In genomic region chr2:173965372-173966025, GRCh38 we compare ENCODE assay signal across 1 cellular context.
A peak's percentile ranks its signal among the peaks of the same experiment; 100 is the strongest.
TF ChIP-seq lines count a peak whose summit lies in the region.

Gene SP3, minus strand, starts transcription at chr2:173965373. Its CDS starts 202 bp downstream, at chr2:173965171.

TF ChIP-seq in HepG2, 621 proteins besides CTCF, POLR2A, EP300 and RAD21 (continued from another document and continues in another):
- peak; percentile 92 for TF ChIP-seq GABPA (IDR thresholded peaks at IDR 0.05; ENCODE audit: low read depth, low read length)
- TF ChIP-seq GABPA (CRISPR knock-in tag; IDR thresholded peaks at IDR 0.05; ENCODE audit: low read depth): peak; percentile 95
- no peak for TF ChIP-seq ELK4 (CRISPR knock-in tag; IDR thresholded peaks at IDR 0.05; ENCODE audit: borderline replicate concordance)
- TF ChIP-seq NFRKB (IDR thresholded peaks at IDR 0.05): no peak
- TF ChIP-seq IRF2 (CRISPR knock-in tag; IDR thresholded peaks at IDR 0.05): peak; percentile 17
- TF ChIP-seq HOXD1 (CRISPR knock-in tag; IDR thresholded peaks at IDR 0.05): peak; percentile 76
- TF ChIP-seq PPARG (CRISPR knock-in tag; conservative IDR thresholded peaks at IDR 0.05): no peak
- TF ChIP-seq ZBED4 (CRISPR knock-in tag; IDR thresholded peaks at IDR 0.05; ENCODE audit: borderline replicate concordance): no peak; the same call in 1 of the 2 replicates
- no peak for TF ChIP-seq U2AF2 (IDR thresholded peaks at IDR 0.05; ENCODE audit: low read depth, low read length)
- peak; percentile 79; the same call in 1 of the 2 replicates for TF ChIP-seq ZNF678 (CRISPR knock-in tag; IDR thresholded peaks at IDR 0.05)
- no peak for TF ChIP-seq PLSCR1 (CRISPR knock-in tag; IDR thresholded peaks at IDR 0.05; ENCODE audit: borderline replicate concordance)
- TF ChIP-seq IRF1 (CRISPR knock-in tag; IDR thresholded peaks at IDR 0.05; ENCODE audit: low read depth): no peak
- TF ChIP-seq ZNF264 (CRISPR knock-in tag; IDR thresholded peaks at IDR 0.05): peak; percentile 77
- peak; percentile 94; the same call in 1 of the 2 replicates for TF ChIP-seq ZNF160 (CRISPR knock-in tag; IDR thresholded peaks at IDR 0.05)
- peak; percentile 44; the same call in 1 of the 2 replicates for TF ChIP-seq SAFB2 (CRISPR knock-in tag; IDR thresholded peaks at IDR 0.05; ENCODE audit: borderline replicate concordance, low read depth)
- TF ChIP-seq SNAPC2 (CRISPR knock-in tag; IDR thresholded peaks at IDR 0.05): no peak
- TF ChIP-seq JUND (CRISPR knock-in tag; IDR thresholded peaks at IDR 0.05): no peak
- peak; percentile 71 for TF ChIP-seq ZNF800 (CRISPR knock-in tag; IDR thresholded peaks at IDR 0.05)
- TF ChIP-seq NRL (CRISPR knock-in tag; IDR thresholded peaks at IDR 0.05; ENCODE audit: borderline replicate concordance): peak; percentile 92
- no peak; the same call in 1 of the 2 replicates for TF ChIP-seq KLF9 (CRISPR knock-in tag; IDR thresholded peaks at IDR 0.05; ENCODE audit: low read depth)
- TF ChIP-seq ZNF781 (CRISPR knock-in tag; IDR thresholded peaks at IDR 0.05; ENCODE audit: borderline replicate concordance, not compliant biosample characterization): peak; percentile 78
- no peak for TF ChIP-seq RNF219 (CRISPR knock-in tag; IDR thresholded peaks at IDR 0.05)
- TF ChIP-seq RFXANK (CRISPR knock-in tag; IDR thresholded peaks at IDR 0.05): no peak
- TF ChIP-seq EHMT2 (IDR thresholded peaks at IDR 0.05; ENCODE audit: borderline replicate concordance, low read depth, low read length): no peak
- TF ChIP-seq DNMT3B (CRISPR knock-in tag; conservative IDR thresholded peaks at IDR 0.05): peak; percentile 91
- peak; percentile 13; the same call in 1 of the 2 replicates for TF ChIP-seq STAG1 (CRISPR knock-in tag; IDR thresholded peaks at IDR 0.05)
- peak in 1 of 2 experiments; percentile 55; a peak in 1 of 4 replicates for TF ChIP-seq ATF4 (CRISPR knock-in tag; IDR thresholded peaks at IDR 0.05)
- TF ChIP-seq THYN1 (CRISPR knock-in tag; IDR thresholded peaks at IDR 0.05; ENCODE audit: borderline replicate concordance, low read depth): no peak
- peak; percentile 76 for TF ChIP-seq HNRNPH1 (optimal IDR thresholded peaks at IDR 0.05; ENCODE audit: low read depth, low read length)
- TF ChIP-seq TCF7 (IDR thresholded peaks at IDR 0.05; ENCODE audit: low read depth): no peak
- peak; percentile 97 for TF ChIP-seq NFYC (CRISPR knock-in tag; IDR thresholded peaks at IDR 0.05)
- TF ChIP-seq SOX6 (IDR thresholded peaks at IDR 0.05): no peak
- TF ChIP-seq SOX6 (CRISPR knock-in tag; IDR thresholded peaks at IDR 0.05): peak; percentile 82
- no peak for TF ChIP-seq ZNF468 (CRISPR knock-in tag; IDR thresholded peaks at IDR 0.05)
- TF ChIP-seq ZNF75D (CRISPR knock-in tag; IDR thresholded peaks at IDR 0.05; ENCODE audit: borderline replicate concordance): no peak
- TF ChIP-seq ZNF549 (CRISPR knock-in tag; IDR thresholded peaks at IDR 0.05): no peak
- TF ChIP-seq NR1H2 (CRISPR knock-in tag; IDR thresholded peaks at IDR 0.05; ENCODE audit: borderline replicate concordance, low read depth): no peak
- TF ChIP-seq JUN (CRISPR knock-in tag; IDR thresholded peaks at IDR 0.05): no peak
- TF ChIP-seq SMC3 (IDR thresholded peaks at IDR 0.05; ENCODE audit: low read length): no peak
- no peak for TF ChIP-seq ZNF121 (CRISPR knock-in tag; IDR thresholded peaks at IDR 0.05)
- peak; percentile 88 for TF ChIP-seq KMT2A (CRISPR knock-in tag; IDR thresholded peaks at IDR 0.05)
- TF ChIP-seq ZNF777 (CRISPR knock-in tag; IDR thresholded peaks at IDR 0.05): no peak
- peak; percentile 67; the same call in 1 of the 2 replicates for TF ChIP-seq ZNF776 (CRISPR knock-in tag; IDR thresholded peaks at IDR 0.05)
- TF ChIP-seq HHEX (CRISPR knock-in tag; IDR thresholded peaks at IDR 0.05): no peak
- no peak for TF ChIP-seq NCOA5 (CRISPR knock-in tag; IDR thresholded peaks at IDR 0.05)
- TF ChIP-seq KAT7 (CRISPR knock-in tag; IDR thresholded peaks at IDR 0.05; ENCODE audit: borderline replicate concordance): peak; percentile 95
- TF ChIP-seq TEAD2 (CRISPR knock-in tag; IDR thresholded peaks at IDR 0.05): 0 out of 2 replicates have a peak, but pooled peaks have one; percentile 72
- TF ChIP-seq POLR2G (IDR thresholded peaks at IDR 0.05; ENCODE audit: low read depth, low read length): peak; percentile 87
- TF ChIP-seq ZNF552 (CRISPR knock-in tag; IDR thresholded peaks at IDR 0.05; ENCODE audit: borderline replicate concordance): peak; percentile 89; the same call in 1 of the 2 replicates
- no peak; the same call in 1 of the 2 replicates for TF ChIP-seq KLF6 (CRISPR knock-in tag; IDR thresholded peaks at IDR 0.05)
- peak; percentile 69 for TF ChIP-seq RXRA (CRISPR knock-in tag; IDR thresholded peaks at IDR 0.05)
- peak; percentile 78; the same call in 1 of the 2 replicates for TF ChIP-seq ZNF317 (CRISPR knock-in tag; IDR thresholded peaks at IDR 0.05)
- TF ChIP-seq ZSCAN5A (CRISPR knock-in tag; IDR thresholded peaks at IDR 0.05; ENCODE audit: borderline replicate concordance): no peak
- TF ChIP-seq ZFYVE20 (CRISPR knock-in tag; IDR thresholded peaks at IDR 0.05; ENCODE audit: borderline replicate concordance, low read depth): peak; percentile 85; the same call in 1 of the 2 replicates
- TF ChIP-seq ZNF263 (CRISPR knock-in tag; IDR thresholded peaks at IDR 0.05): peak; percentile 54; the same call in 1 of the 2 replicates
- 0 out of 2 replicates have a peak, but pooled peaks have one; percentile 50 for TF ChIP-seq ZSCAN22 (CRISPR knock-in tag; IDR thresholded peaks at IDR 0.05)
- TF ChIP-seq SP5 (CRISPR knock-in tag; IDR thresholded peaks at IDR 0.05; ENCODE audit: borderline replicate concordance, low read depth): peak; percentile 1; the same call in 1 of the 2 replicates
- no peak for TF ChIP-seq RARA (CRISPR knock-in tag; IDR thresholded peaks at IDR 0.05)
- TF ChIP-seq GABPB1 (CRISPR knock-in tag; IDR thresholded peaks at IDR 0.05): peak; percentile 98
- TF ChIP-seq ZNF34 (CRISPR knock-in tag; IDR thresholded peaks at IDR 0.05; ENCODE audit: borderline replicate concordance): 0 out of 2 replicates have a peak, but pooled peaks have one; percentile 43
- no peak; the same call in 1 of the 2 replicates for TF ChIP-seq ZBTB3 (CRISPR knock-in tag; IDR thresholded peaks at IDR 0.05; ENCODE audit: borderline replicate concordance, low read depth)
